ENCODE assay signal across 8 cellular contexts in genomic region chr7:44123190-44124003, GRCh38. TPM values are rescaled to one million over a fixed set of nuclear protein-coding genes. Genes with fewer than 3 reads are reported as not detected.
A peak's percentile ranks its signal among the peaks of the same experiment; 100 is the strongest.
DNase-seq lines count a peak whose midpoint lies in the region; ATAC-seq and TF ChIP-seq lines count a peak whose summit lies in the region.

Gene POLD2 (minus strand): TSS chr7:44123548. CDS start chr7:44122053, 1,495 bp downstream.

- BruUV-seq in OCI-LY7 (replicated peaks; lab: Mats Ljungman, UMichigan): no TSS peak

- peak within 1 kb of the TSS; percentile 88 for H2AFZ ChIP-seq in OCI-LY7 (ENCODE audit: low read length)

- H3K36me3 ChIP-seq in OCI-LY7 (ENCODE audit: insufficient read depth, low read length) (peaks cover 37% of the 10 kb centered on the region), mucosa of descending colon (ENCODE audit: low read depth) (no peaks in the 10 kb centered on the region)

- DNase-seq in DMS 273 (lab: John Stamatoyannopoulos, UW; ENCODE audit: unreplicated experiment) (peak; percentile 100), HuH-7.5 (ENCODE audit: low spot score) (peak; percentile 100), OCI-LY7 (ENCODE audit: low spot score) (peak; percentile 97), activated T-cell treated with anti-CD3 and anti-CD28 coated beads for 4 hours (peak; percentile 93), epithelial cell of esophagus (ENCODE audit: low read depth) (peak; percentile 98), mucosa of descending colon (peak; percentile 97 to 99 (median 98))
- peak; percentile 99 for DNase-seq in stimulated activated CD8-positive, alpha-beta memory T cell treated with anti-CD3 and anti-CD28 coated beads, Interleukin-4, amount 100 ng/mL, for 24 hours (ENCODE audit: low read depth)

- intact Hi-C loops in OCI-LY7 (cut with micrococcal nuclease; ENCODE audit: unreplicated experiment): loop anchor here (1.0 to 2.0 kb wide), 3 partner anchors 27 to 77 kb away; partner anchors contain the start of genes POLM and YKT6
- intact Hi-C loops in mucosa of descending colon (cut with DNase I, micrococcal nuclease): no loop called here

- peak within 1 kb of the TSS; percentile 43 for H3K27ac ChIP-seq in OCI-LY7 (ENCODE audit: low read depth, low read length, poor library complexity, severe bottlenecking)

- H3K9me3 ChIP-seq in OCI-LY7 (ENCODE audit: low read length): no peaks in the 10 kb centered on the region
- no peaks in the 10 kb centered on the region for H3K9me3 ChIP-seq in mucosa of descending colon

- peak; percentile 97 for ATAC-seq in GM21526 (IDR thresholded peaks at IDR 0.05; ENCODE audit: low FRiP score, unreplicated experiment)
- peak; percentile 99 for ATAC-seq in mucosa of descending colon

- no peaks in the 10 kb centered on the region for H4K20me1 ChIP-seq in OCI-LY7 (ENCODE audit: insufficient read depth, low read length)

- TF ChIP-seq CTCF in OCI-LY7 (conservative IDR thresholded peaks at IDR 0.05; ENCODE audit: low read length): no peak
- no peak for TF ChIP-seq CTCF in epithelial cell of esophagus (IDR thresholded peaks at IDR 0.05; ENCODE audit: insufficient read depth, low read depth, low read length, missing control alignments)
- TF ChIP-seq CTCF in mucosa of descending colon (IDR thresholded peaks at IDR 0.05): no peak

- no peaks in the 10 kb centered on the region for H3K9me2 ChIP-seq in OCI-LY7 (ENCODE audit: insufficient read depth, low read length)

- CTCF ChIA-PET in OCI-LY7 (lab: Charles Lee; ENCODE audit: unreplicated experiment): interaction anchor here (0.5 to 0.7 kb wide), 3 partner anchors 12 to 104 kb away, joined by 3 read pairs; no protein-coding TSS in a partner anchor

- peak within 1 kb of the TSS; percentile 97 for H3K4me2 ChIP-seq in OCI-LY7 (ENCODE audit: low read length)

- H3K4me3 ChIP-seq in OCI-LY7 (ENCODE audit: low read depth, low read length, poor library complexity, severe bottlenecking) (peak within 1 kb of the TSS; percentile 87), epithelial cell of esophagus (ENCODE audit: low read length) (peak within 1 kb of the TSS; percentile 66), mucosa of descending colon (peak within 1 kb of the TSS; percentile 50)

- H3K4me1 ChIP-seq in OCI-LY7 (ENCODE audit: insufficient read depth, low read length, poor library complexity, severe bottlenecking): peaks cover 41% of the 10 kb centered on the region
- H3K4me1 ChIP-seq in mucosa of descending colon (ENCODE audit: low read depth): peaks cover 8% of the 10 kb centered on the region

- H3K79me2 ChIP-seq in OCI-LY7 (ENCODE audit: insufficient read depth, low read depth, low read length): peaks cover 33% of the 10 kb centered on the region

- POLR2A ChIA-PET in OCI-LY7 (lab: Charles Lee): interaction anchor here (0.7 to 2.8 kb wide), 7 partner anchors 9 to 62 kb away, joined by 3 to 18 read pairs (median 5); no protein-coding TSS in a partner anchor

RNA-seq across cellular contexts. Expression of gene POLD2, which starts in this region (rescaled TPM):
- 205 and 230 TPM in 2 replicates for total RNA-seq in OCI-LY7 (2014; rRNA removed; shearing (Covaris generic))
- total RNA-seq in OCI-LY7 (2022): 261 and 271 TPM in 2 replicates
- 10 to 100 TPM; 51.5 to 57.0 (median 52.0) TPM for total RNA-seq in mucosa of descending colon

Comparison
In these comparisons a context has a peak if more than half of its experiments do, and no peak if none do; other contexts are left out.
1. Peak in every context shown above with its lines: DNase-seq, ATAC-seq, H3K4me3 ChIP-seq and H3K27ac ChIP-seq.